ENCODE assay signal across 8 cellular contexts in genomic region chr12:25957898-25958253, GRCh38. TPM values are rescaled to one million over a fixed set of nuclear protein-coding genes. Genes with fewer than 3 reads are reported as not detected.
A peak's percentile ranks its signal among the peaks of the same experiment; 100 is the strongest.
DNase-seq lines count a peak whose midpoint lies in the region; ATAC-seq, FAIRE-seq and TF ChIP-seq lines count a peak whose summit lies in the region.

No MANE protein-coding gene starts in this region.

- H3K27ac ChIP-seq in A549 (peak overlapping the region; percentile 87 to 94), SK-N-MC (no peak overlapping the region), esophagus (ENCODE audit: low read depth in 2 of 2, low read length in 1 of 2) (peak overlapping the region; percentile 80 to 90)

- ATAC-seq in A549, result peak in 1 of 2 experiments; percentile 47; a peak in 3 of 6 replicates
- peak; percentile 5 for ATAC-seq in GM19035 (IDR thresholded peaks at IDR 0.05; ENCODE audit: unreplicated experiment)

- FAIRE-seq in A549 (lab: Jason Lieb, UNC), result no peak

- H3K27me3 ChIP-seq in esophagus (ENCODE audit: control insufficient read depth in 1 of 2, insufficient read depth in 2 of 2, low read length in 2 of 2), result peaks cover 0 to 4% of the 10 kb centered on the region in 2 donors

- peaks cover 29% of the 10 kb centered on the region for H3K4me1 Mint-ChIP-seq in nephron

- H3K27ac Mint-ChIP-seq in nephron, result peak overlapping the region; percentile 97 to 99 (median 99)

- CTCF ChIA-PET in A549 (lab: Yijun Ruan, JAX), result interaction anchor here (0.6 to 3.2 kb wide), 7 partner anchors 9 to 1504 kb away, joined by 3 to 10 read pairs (median 3); no protein-coding TSS in a partner anchor

- POLR2A ChIA-PET in A549 (lab: Yijun Ruan, JAX), result interaction anchor here (0.6 to 2.0 kb wide), 2 partner anchors 14 to 519 kb away, joined by 3 to 5 read pairs; no protein-coding TSS in a partner anchor

- H3K4me1 ChIP-seq in A549 (peaks cover 13% of the 10 kb centered on the region), esophagus (ENCODE audit: control insufficient read depth in 2 of 2, insufficient read depth in 2 of 2, low read length in 1 of 2) (no peaks in the 10 kb centered on the region)

- no peak for TF ChIP-seq RAD21 in A549 (conservative IDR thresholded peaks at IDR 0.05 in 1 of 2, IDR thresholded peaks at IDR 0.05 in 1 of 2)

- peak overlapping the region; percentile 96 for H3K4me2 ChIP-seq in A549

- WGBS in A549 (ENCODE audit: missing lambda C conversion rate), result 8% methylated on average over 11 of the region's 11 CpGs
- 2 to 3% methylated on average over 11 of the region's 11 CpGs for WGBS in esophagus, 2 donors

- no peaks in the 10 kb centered on the region for H3K27me3 Mint-ChIP-seq in nephron (ENCODE audit: low read depth)

- no peak for TF ChIP-seq POLR2A in A549 (IDR thresholded peaks at IDR 0.05; ENCODE audit: low read length)

- no peaks in the 10 kb centered on the region for H3K36me3 ChIP-seq in SK-N-MC (ENCODE audit: insufficient read depth, low read length)
- peaks cover 0 to 2% of the 10 kb centered on the region in 2 donors for H3K36me3 ChIP-seq in esophagus (ENCODE audit: control insufficient read depth in 2 of 2, insufficient read depth in 2 of 2, low read length in 1 of 2)

- no peak for TF ChIP-seq EP300 in A549 (IDR thresholded peaks at IDR 0.05)

- H3K9ac ChIP-seq in SK-N-MC (ENCODE audit: insufficient read length), result peak overlapping the region; percentile 75

- peaks cover 28% of the 10 kb centered on the region for H3K36me3 Mint-ChIP-seq in nephron (ENCODE audit: low read depth)

- no peak for TF ChIP-seq CTCF in A549 (IDR thresholded peaks at IDR 0.05)
- no peak for TF ChIP-seq CTCF in nephron (IDR thresholded peaks at IDR 0.05; ENCODE audit: unreplicated experiment in 3 of 3)

- peak overlapping the region; percentile 89 to 94 (median 93) for H3K4me3 Mint-ChIP-seq in nephron

- no peaks in the 10 kb centered on the region for H3K9me3 Mint-ChIP-seq in nephron

- peak in 1 of 2 experiments; percentile 27 for DNase-seq in A549 (ENCODE audit: low read depth in 1 of 2, low spot score in 1 of 2)
- no peak for DNase-seq in SK-N-MC (ENCODE audit: low read depth, low spot score)
- DNase-seq in retina, result no peak
- DNase-seq in T-helper 9 cell, result no peak
- DNase-seq in NCI-H2107 (lab: John Stamatoyannopoulos, UW), result no peak

- H3K4me3 ChIP-seq in A549 (peak overlapping the region; percentile 85), SK-N-MC (peak overlapping the region; percentile 87), esophagus (ENCODE audit: low read depth in 1 of 2, low read length in 2 of 2) (peak overlapping the region; percentile 57 to 67)

- H3K9me3 ChIP-seq in A549, result no peaks in the 10 kb centered on the region
- no peaks in the 10 kb centered on the region for H3K9me3 ChIP-seq in SK-N-MC (ENCODE audit: low read depth, low read length)
- no peaks in the 10 kb centered on the region for H3K9me3 ChIP-seq in esophagus (ENCODE audit: control insufficient read depth in 2 of 2, insufficient read depth in 1 of 2, low read depth in 1 of 2, low read length in 1 of 2)

TF ChIP-seq in A549, 52 proteins besides CTCF, POLR2A, EP300 and RAD21:
- TF ChIP-seq KDM5A (IDR thresholded peaks at IDR 0.05), result no peak
- no peak for TF ChIP-seq ZC3H11A (IDR thresholded peaks at IDR 0.05)
- no peak for TF ChIP-seq HES2 (IDR thresholded peaks at IDR 0.05)
- TF ChIP-seq E2F6 (IDR thresholded peaks at IDR 0.05; ENCODE audit: borderline replicate concordance, low read depth), result no peak
- TF ChIP-seq BHLHE40 (IDR thresholded peaks at IDR 0.05; ENCODE audit: low read depth, low read length), result no peak
- TF ChIP-seq EHF (CRISPR knock-in tag; IDR thresholded peaks at IDR 0.05), result no peak
- no peak for TF ChIP-seq HDAC2 (IDR thresholded peaks at IDR 0.05)
- TF ChIP-seq TP53 (CRISPR knock-in tag; IDR thresholded peaks at IDR 0.05), result no peak
- no peak for TF ChIP-seq HOXB13 (CRISPR knock-in tag; IDR thresholded peaks at IDR 0.05; ENCODE audit: low read depth)
- no peak for TF ChIP-seq PBX3 (IDR thresholded peaks at IDR 0.05)
- TF ChIP-seq MYC (IDR thresholded peaks at IDR 0.05; ENCODE audit: borderline replicate concordance, low read length), result no peak
- TF ChIP-seq ZFP36 (IDR thresholded peaks at IDR 0.05; ENCODE audit: borderline replicate concordance, partially characterized antibody), result no peak
- TF ChIP-seq HMGXB4 (CRISPR knock-in tag; IDR thresholded peaks at IDR 0.05; ENCODE audit: borderline replicate concordance), result no peak
TF ChIP-seq in A549: peak in this region for 0.

RNA-seq across cellular contexts. Expression of gene RASSF8, which starts 0.6 kb away (rescaled TPM):
- polyA plus RNA-seq in A549 (2011; rRNA removed) (7.4 and 8.7 TPM in 2 replicates), A549 (2017; fragmentation: RNase III; extraction: RNeasy Plus Mini Kit Qiagen cat#74134 plus additional on column Dnase treatment) (5.1 to 5.7 TPM (median 5.3 TPM) in 3 replicates), esophagus (1 to 10 TPM in 1 of 2 donors, under 1 TPM in 1; 0.83 to 1.8 TPM)
- polyA plus RNA-seq in A549 (2012; cell fraction: cytosol; rRNA removed), result 1.6 and 1.9 TPM in 2 replicates
- 0.82 and 1.5 TPM in 2 replicates for polyA plus RNA-seq in A549 (2012; cell fraction: nucleus; rRNA removed)
- 18.4 and 33.6 TPM in 2 replicates for polyA minus RNA-seq in A549 (2011; rRNA and poly(A)+ RNA removed)
